In genomic region chr17:45372325-45372869, GRCh38 we compare ENCODE assay signal across 8 cellular contexts. TPM values are rescaled to one million over a fixed set of nuclear protein-coding genes. Genes with fewer than 3 reads are reported as not detected.
DNase-seq lines count a peak whose midpoint lies in the region; ATAC-seq and TF ChIP-seq lines count a peak whose summit lies in the region.

No MANE protein-coding gene starts in this region.

- H3K36me3 ChIP-seq in breast epithelium = no peaks in the 10 kb centered on the region
- H3K36me3 ChIP-seq in right lobe of liver = no peaks in the 10 kb centered on the region
- H3K36me3 ChIP-seq in thoracic aorta = no peaks in the 10 kb centered on the region

- no peak overlapping the region for H3K27ac Mint-ChIP-seq in activated CD4-positive, alpha-beta memory T cell treated with anti-CD3 and anti-CD28 coated beads for 36 hours
- H3K27ac Mint-ChIP-seq in activated CD4-positive, alpha-beta memory T cell treated with anti-CD3 and anti-CD28 coated beads, Interleukin-2, amount 10 ng/mL, durations not matched to agents 7 days and 5 days = no peak overlapping the region

- 79% methylated on average over 3 of the region's 8 CpGs for WGBS in right lobe of liver (ENCODE audit: insufficient coverage, low coverage, low lambda C conversion rate, missing lambda C conversion rate)

- TF ChIP-seq POLR2A in breast epithelium (IDR thresholded peaks at IDR 0.05) (no peak), right lobe of liver (IDR thresholded peaks at IDR 0.05) (no peak)

- POLR2A ChIA-PET in activated CD4-positive, alpha-beta memory T cell treated with anti-CD3 and anti-CD28 coated beads for 36 hours (lab: Charles Lee) = interaction anchor here (1.1 kb wide), 1 partner anchor 62 kb away, joined by 3 read pairs; no protein-coding TSS in a partner anchor
- POLR2A ChIA-PET in activated CD4-positive, alpha-beta memory T cell treated with anti-CD3 and anti-CD28 coated beads, Interleukin-2, amount 10 ng/mL, durations not matched to agents 7 days and 5 days (lab: Charles Lee) = interaction anchor here (0.7 to 2.6 kb wide), 2 partner anchors 19 to 55 kb away, joined by 3 to 11 read pairs; partner anchors contain the start of gene MAP3K14

- no peaks in the 10 kb centered on the region for H3K27me3 ChIP-seq in breast epithelium
- H3K27me3 ChIP-seq in right lobe of liver = no peaks in the 10 kb centered on the region
- H3K27me3 ChIP-seq in thoracic aorta (replicated peaks; ENCODE audit: insufficient read depth) = no peaks in the 10 kb centered on the region

- intact Hi-C loops in activated CD4-positive, alpha-beta memory T cell treated with anti-CD3 and anti-CD28 coated beads for 36 hours (cut with micrococcal nuclease) = no loop called here
- intact Hi-C loops in breast epithelium (cut with DNase I; ENCODE audit: low total_unique reads) = no loop called here
- intact Hi-C loops in right lobe of liver (cut with DNase I) = no loop called here

- H3K27ac ChIP-seq in breast epithelium (peak overlapping the region; percentile 88 to 90), right lobe of liver (peak overlapping the region; percentile 55 to 84 (median 64)), thoracic aorta (peak overlapping the region; percentile 72 to 79)

- H3K27me3 Mint-ChIP-seq in activated CD4-positive, alpha-beta memory T cell treated with anti-CD3 and anti-CD28 coated beads for 36 hours = peaks cover 10% of the 10 kb centered on the region
- H3K27me3 Mint-ChIP-seq in activated CD4-positive, alpha-beta memory T cell treated with anti-CD3 and anti-CD28 coated beads, Interleukin-2, amount 10 ng/mL, durations not matched to agents 7 days and 5 days = peaks cover 17% of the 10 kb centered on the region

- DNase-seq in activated CD4-positive, alpha-beta memory T cell treated with anti-CD3 and anti-CD28 coated beads for 36 hours = peak; percentile 6
- DNase-seq in activated CD4-positive, alpha-beta memory T cell treated with anti-CD3 and anti-CD28 coated beads, Interleukin-2, amount 10 ng/mL, durations not matched to agents 7 days and 5 days = no peak
- DNase-seq in breast epithelium (ENCODE audit: low spot score in 2 of 2) = peak in 1 of 2 donors; percentile 45
- peak in 1 of 3 donors; percentile 40 for DNase-seq in right lobe of liver
- DNase-seq in thoracic aorta (ENCODE audit: low spot score) = no peak
- no peak for DNase-seq in NCI-H2227 treated with DMSO at 0.1 percent for 48 hours (lab: John Stamatoyannopoulos, UW)
- no peak for DNase-seq in NCI-H2081 (lab: John Stamatoyannopoulos, UW)

- H3K4me1 ChIP-seq in breast epithelium (peaks cover 3 to 4% of the 10 kb centered on the region in 2 donors), right lobe of liver (peaks cover 0 to 16% (median 5%) of the 10 kb centered on the region in 4 donors), thoracic aorta (ENCODE audit: control insufficient read depth in 1 of 2, low read depth in 2 of 2) (peaks cover 16 to 31% of the 10 kb centered on the region in 2 donors)

- H3K9me3 ChIP-seq in breast epithelium = no peaks in the 10 kb centered on the region
- no peaks in the 10 kb centered on the region for H3K9me3 ChIP-seq in right lobe of liver
- H3K9me3 ChIP-seq in thoracic aorta = no peaks in the 10 kb centered on the region

- H3K4me1 Mint-ChIP-seq in activated CD4-positive, alpha-beta memory T cell treated with anti-CD3 and anti-CD28 coated beads for 36 hours (ENCODE audit: low read depth) = peaks cover 15% of the 10 kb centered on the region
- H3K4me1 Mint-ChIP-seq in activated CD4-positive, alpha-beta memory T cell treated with anti-CD3 and anti-CD28 coated beads, Interleukin-2, amount 10 ng/mL, durations not matched to agents 7 days and 5 days = peaks cover 15% of the 10 kb centered on the region

- ATAC-seq in right lobe of liver (no peak), thoracic aorta (ENCODE audit: insufficient number of reproducible peaks, low FRiP score, low read depth) (no peak), GM19328 (IDR thresholded peaks at IDR 0.05; ENCODE audit: unreplicated experiment) (no peak)

- H3K36me3 Mint-ChIP-seq in activated CD4-positive, alpha-beta memory T cell treated with anti-CD3 and anti-CD28 coated beads for 36 hours = no peaks in the 10 kb centered on the region
- H3K36me3 Mint-ChIP-seq in activated CD4-positive, alpha-beta memory T cell treated with anti-CD3 and anti-CD28 coated beads, Interleukin-2, amount 10 ng/mL, durations not matched to agents 7 days and 5 days (ENCODE audit: low read depth) = no peaks in the 10 kb centered on the region

- H3K9me3 Mint-ChIP-seq in activated CD4-positive, alpha-beta memory T cell treated with anti-CD3 and anti-CD28 coated beads for 36 hours = no peaks in the 10 kb centered on the region
- no peaks in the 10 kb centered on the region for H3K9me3 Mint-ChIP-seq in activated CD4-positive, alpha-beta memory T cell treated with anti-CD3 and anti-CD28 coated beads, Interleukin-2, amount 10 ng/mL, durations not matched to agents 7 days and 5 days

- TF ChIP-seq CTCF in breast epithelium (IDR thresholded peaks at IDR 0.05) = no peak
- TF ChIP-seq CTCF in right lobe of liver (IDR thresholded peaks at IDR 0.05) = no peak
- TF ChIP-seq CTCF in thoracic aorta (IDR thresholded peaks at IDR 0.05) = no peak

- CTCF ChIA-PET in activated CD4-positive, alpha-beta memory T cell treated with anti-CD3 and anti-CD28 coated beads for 36 hours (lab: Charles Lee) = interaction anchor here (1.5 kb wide), 1 partner anchor 61 kb away, joined by 4 read pairs; no protein-coding TSS in a partner anchor
- CTCF ChIA-PET in activated CD4-positive, alpha-beta memory T cell treated with anti-CD3 and anti-CD28 coated beads, Interleukin-2, amount 10 ng/mL, durations not matched to agents 7 days and 5 days (lab: Charles Lee) = interaction anchor here (2.4 kb wide), 1 partner anchor 95 kb away, joined by 9 read pairs; no protein-coding TSS in a partner anchor

- peak overlapping the region in 2 of 3 donors; percentile 42 to 59 for H3K4me3 ChIP-seq in breast epithelium
- H3K4me3 ChIP-seq in right lobe of liver = peak overlapping the region in 2 of 3 donors; percentile 57 to 58
- no peak overlapping the region for H3K4me3 ChIP-seq in thoracic aorta

- no peak overlapping the region for H3K4me3 Mint-ChIP-seq in activated CD4-positive, alpha-beta memory T cell treated with anti-CD3 and anti-CD28 coated beads for 36 hours
- no peak overlapping the region for H3K4me3 Mint-ChIP-seq in activated CD4-positive, alpha-beta memory T cell treated with anti-CD3 and anti-CD28 coated beads, Interleukin-2, amount 10 ng/mL, durations not matched to agents 7 days and 5 days

RNA-seq across cellular contexts. Expression of gene MAP3K14, which starts 55.6 kb away (rescaled TPM):
- 10 to 100 TPM; 62.9 to 65.0 TPM for total RNA-seq in activated CD4-positive, alpha-beta memory T cell treated with anti-CD3 and anti-CD28 coated beads for 36 hours
- total RNA-seq in activated CD4-positive, alpha-beta memory T cell treated with anti-CD3 and anti-CD28 coated beads, Interleukin-2, amount 10 ng/mL, durations not matched to agents 7 days and 5 days = 10 to 100 TPM; 28.7 to 30.6 TPM
- total RNA-seq in breast epithelium (10 to 100 TPM in 1 of 3 donors, 1 to 10 TPM in 2; 4.3 to 12.3 (median 6.9) TPM), right lobe of liver (1 to 10 TPM; 4.8 to 7.8 (median 6.3) TPM), thoracic aorta (10 to 100 TPM; 10.1 to 10.7 TPM)
